8 cellular contexts compared by ENCODE assay signal in genomic region chr2:201239167-201239935, GRCh38. TPM values are rescaled to one million over a fixed set of nuclear protein-coding genes. Genes with fewer than 3 reads are reported as not detected.
A peak's percentile ranks its signal among the peaks of the same experiment; 100 is the strongest.
DNase-seq lines count a peak whose midpoint lies in the region; ATAC-seq and TF ChIP-seq lines count a peak whose summit lies in the region.
"Not testable (repeated sequence)": the region's sequence is repeated elsewhere in the genome, so short reads cannot be mapped to it uniquely, and the experiment has no call there.

No MANE protein-coding gene starts in this region.

- not testable (repeated sequence) for H3K9me3 ChIP-seq in adrenal gland (replicated peaks in 1 of 3); gastrocnemius medialis; upper lobe of left lung

- H3K27ac Mint-ChIP-seq in memory B cell = peak overlapping the region; percentile 64

- DNase-seq in CD1c-positive myeloid dendritic cell (ENCODE audit: extremely low spot score) = peak; percentile 93
- DNase-seq in NOMO-1 (lab: John Stamatoyannopoulos, UW; ENCODE audit: unreplicated experiment in 2 of 2) = peak; percentile 80 to 88
- DNase-seq in activated CD4-positive, alpha-beta T cell treated with anti-CD3 and anti-CD28 coated beads, Interleukin-2, amount 50 U/mL, for 48 hours = peak; percentile 40 to 56
- DNase-seq in adrenal gland = peak in 6 of 7 donors; percentile 47 to 76 (median 57)
- DNase-seq in Right ventricle myocardium superior = peak; percentile 86
- not testable (repeated sequence) for DNase-seq in memory B cell (ENCODE audit: low spot score in 2 of 2)
- DNase-seq in gastrocnemius medialis = peak; percentile 60 to 70
- peak; percentile 58 to 79 for DNase-seq in upper lobe of left lung

- intact Hi-C loops in adrenal gland (cut with DNase I) = loop anchor here (5.0 kb wide), 1 partner anchor 123 kb away; no protein-coding TSS in a partner anchor
- intact Hi-C loops in Right ventricle myocardium superior (cut with DNase I); gastrocnemius medialis (cut with DNase I; ENCODE audit: low total_unique reads): not testable (repeated sequence)

- in situ Hi-C loops in gastrocnemius medialis (cut with MboI; ENCODE audit: low sequenced_read_pairs in 4 of 4) = loop anchor here in 2 of 4 donors (10.0 to 25.0 kb wide), 2 partner anchors 123 to 125 kb away; partner anchors contain the start of gene FLACC1 (in 1 of the 2)

- not testable (repeated sequence) for H3K4me3 Mint-ChIP-seq in memory B cell

- H3K4me1 ChIP-seq in adrenal gland (replicated peaks in 1 of 2) = peaks cover 0 to 20% of the 10 kb centered on the region in 2 donors
- H3K4me1 ChIP-seq in gastrocnemius medialis = not testable (repeated sequence)
- H3K4me1 ChIP-seq in upper lobe of left lung = peaks cover 20 to 47% (median 36%) of the 10 kb centered on the region in 4 donors

- not testable (repeated sequence) for TF ChIP-seq CTCF in adrenal gland (IDR thresholded peaks at IDR 0.05); gastrocnemius medialis (IDR thresholded peaks at IDR 0.05 in 4 of 5, conservative IDR thresholded peaks at IDR 0.05 in 1 of 5); upper lobe of left lung (IDR thresholded peaks at IDR 0.05)

- H3K4me1 Mint-ChIP-seq in memory B cell = peaks cover 40% of the 10 kb centered on the region

- not testable (repeated sequence) for H3K27me3 ChIP-seq in adrenal gland, gastrocnemius medialis, upper lobe of left lung

- not testable (repeated sequence) for TF ChIP-seq POLR2A in adrenal gland (IDR thresholded peaks at IDR 0.05); gastrocnemius medialis (IDR thresholded peaks at IDR 0.05); upper lobe of left lung (IDR thresholded peaks at IDR 0.05)

- TF ChIP-seq EP300 in upper lobe of left lung (IDR thresholded peaks at IDR 0.05) = not testable (repeated sequence)

- not testable (repeated sequence) for H3K27me3 Mint-ChIP-seq in memory B cell

- peak overlapping the region in 2 of 5 donors; percentile 37 to 45 for H3K27ac ChIP-seq in adrenal gland
- H3K27ac ChIP-seq in gastrocnemius medialis = peak overlapping the region; percentile 16 to 60 (median 46)
- H3K27ac ChIP-seq in upper lobe of left lung = peak overlapping the region; percentile 69 to 82 (median 77)

- not testable (repeated sequence) for H3K9me3 Mint-ChIP-seq in memory B cell

- not testable (repeated sequence) for H3K4me3 ChIP-seq in adrenal gland, gastrocnemius medialis, upper lobe of left lung

- 83 to 89% (median 86%) methylated on average over 20 to 21 of the region's 21 CpGs for WGBS in adrenal gland, 4 donors
- 80 to 81% methylated on average over 21 of the region's 21 CpGs for WGBS in upper lobe of left lung, 2 donors

- H3K36me3 ChIP-seq in adrenal gland (replicated peaks in 1 of 2); gastrocnemius medialis; upper lobe of left lung: not testable (repeated sequence)

- ATAC-seq in Right ventricle myocardium superior (ENCODE audit: poor library complexity) = peak; percentile 91
- not testable (repeated sequence) for ATAC-seq in memory B cell (ENCODE audit: low read depth)
- ATAC-seq in gastrocnemius medialis = peak; percentile 73 to 78
- peak; percentile 73 to 93 for ATAC-seq in upper lobe of left lung (ENCODE audit: low FRiP score in 2 of 2)

- H3K36me3 Mint-ChIP-seq in memory B cell = peaks cover 20% of the 10 kb centered on the region

RNA-seq across cellular contexts. Expression of gene CASP8, which starts 21.0 kb away (rescaled TPM):
- total RNA-seq in adrenal gland = 10 to 100 TPM in 7 of 8 donors, 1 to 10 TPM in 1; 9.1 to 55.8 (median 20.8) TPM
- 10 to 100 TPM in 2 of 3 donors, 1 to 10 TPM in 1; 8.2 to 20.6 (median 11.4) TPM for polyA plus RNA-seq in adrenal gland
- 2.8 TPM for total RNA-seq in Right ventricle myocardium superior
- 1 to 10 TPM; 2.3 to 3.5 (median 2.9) TPM for total RNA-seq in gastrocnemius medialis
- total RNA-seq in upper lobe of left lung = 10 to 100 TPM; 23.7 to 81.7 (median 40.6) TPM

RNA-seq across cellular contexts. Expression of gene CASP10, which starts 56.4 kb away (rescaled TPM):
- total RNA-seq in adrenal gland = 10 to 100 TPM in 1 of 8 donors, 1 to 10 TPM in 7; 3.3 to 12.8 (median 5.3) TPM
- 1 to 10 TPM; 2.5 to 4.7 (median 2.5) TPM for polyA plus RNA-seq in adrenal gland
- total RNA-seq in Right ventricle myocardium superior = 5.4 TPM
- 1 to 10 TPM; 2.4 to 7.3 (median 3.6) TPM for total RNA-seq in gastrocnemius medialis
- total RNA-seq in upper lobe of left lung = 10 to 100 TPM; 21.1 to 67.1 (median 29.9) TPM
